In the genomic region with DNA sequence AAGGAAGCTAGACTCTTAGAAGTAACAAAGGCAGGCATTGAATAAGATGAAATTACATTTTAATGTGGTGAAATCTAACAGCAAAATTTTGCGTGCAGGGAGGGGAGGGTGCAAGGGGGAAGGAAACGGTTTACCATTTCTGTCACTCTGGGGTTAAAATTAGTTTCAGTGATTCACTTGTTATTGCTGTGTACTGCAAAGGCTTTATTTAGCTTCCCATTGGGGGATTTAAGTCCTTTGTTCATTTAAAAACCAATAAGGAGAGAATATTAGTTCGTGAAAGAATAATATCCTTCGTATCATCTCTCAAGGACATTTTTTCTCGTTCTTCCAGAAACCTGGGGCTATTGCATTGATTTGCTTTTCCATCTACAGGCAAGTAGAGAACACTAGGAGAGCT, we compare ENCODE assay signal across 16 cellular contexts.
"Had no signal": no experiment of that assay in that cellular context is flagged by ENCODE, and none has a peak within 500 bp of the region (broad histone marks: within the 10 kb centered on the region; RNA-seq: fewer than 3 reads in every experiment).

No MANE protein-coding gene starts in this region.

- H3K27me3 ChIP-seq: gastrocnemius medialis, heart left ventricle, tibial nerve had no signal

- H2AFZ ChIP-seq: parathyroid adenoma had no signal

- H3K4me3 Mint-ChIP-seq: activated CD4-positive, alpha-beta T cell treated with anti-CD3 and anti-CD28 coated beads, Interleukin-2, amount 10 ng/mL, durations not matched to agents 7 days and 5 days; activated naive CD8-positive, alpha-beta T cell treated with anti-CD3 and anti-CD28 coated beads for 36 hours; activated T-helper 1 cell treated with anti-CD3 and anti-CD28 coated beads, Interleukin-12 subunit alpha, Interleukin-12 subunit beta, Interleukin-2, Interleukin-4 antibody, amounts not matched to agents 30 ng/mL and 10 ng/mL and 1 ng/mL, durations not matched to agents 14 hours and 24 hours and 36 hours; dendritic cell treated with granulocyte-macrophage colony-stimulating factor and Interleukin-4, amounts not matched to agents 40 ng/mL and 50 ng/mL, for 4 days; effector memory CD8-positive, alpha-beta T cell; immature natural killer cell had no signal

- ATAC-seq: effector memory CD8-positive, alpha-beta T cell; gastrocnemius medialis; heart left ventricle had no signal

- H3K27ac Mint-ChIP-seq: activated CD4-positive, alpha-beta T cell treated with anti-CD3 and anti-CD28 coated beads, Interleukin-2, amount 10 ng/mL, durations not matched to agents 7 days and 5 days; activated naive CD8-positive, alpha-beta T cell treated with anti-CD3 and anti-CD28 coated beads for 36 hours; activated T-helper 1 cell treated with anti-CD3 and anti-CD28 coated beads, Interleukin-12 subunit alpha, Interleukin-12 subunit beta, Interleukin-2, Interleukin-4 antibody, amounts not matched to agents 30 ng/mL and 10 ng/mL and 1 ng/mL, durations not matched to agents 14 hours and 24 hours and 36 hours; dendritic cell treated with granulocyte-macrophage colony-stimulating factor and Interleukin-4, amounts not matched to agents 40 ng/mL and 50 ng/mL, for 4 days; effector memory CD8-positive, alpha-beta T cell; immature natural killer cell had no signal

- H3K36me3 Mint-ChIP-seq: activated naive CD8-positive, alpha-beta T cell treated with anti-CD3 and anti-CD28 coated beads for 36 hours; immature natural killer cell had no signal

- H3K4me3 ChIP-seq: gastrocnemius medialis, heart left ventricle, skin epidermis, tibial nerve had no signal

- DNase-seq: activated CD4-positive, alpha-beta T cell treated with anti-CD3 and anti-CD28 coated beads, Interleukin-2, amount 10 ng/mL, durations not matched to agents 7 days and 5 days; activated CD4-positive, CD25-positive, alpha-beta regulatory T cell; activated naive CD8-positive, alpha-beta T cell treated with anti-CD3 and anti-CD28 coated beads for 36 hours; effector memory CD8-positive, alpha-beta T cell; gastrocnemius medialis; heart left ventricle; immature natural killer cell; stimulated activated CD4-positive, alpha-beta T cell treated with anti-CD3 and anti-CD28 coated beads, Interleukin-4, amount 100 ng/mL, for 24 hours; stimulated activated naive CD4-positive, alpha-beta T cell; substantia nigra; T-helper 2 cell had no signal

- H3K27ac ChIP-seq: gastrocnemius medialis, parathyroid adenoma, skin epidermis, tibial nerve had no signal

- H3K9me3 Mint-ChIP-seq: activated CD4-positive, alpha-beta T cell treated with anti-CD3 and anti-CD28 coated beads, Interleukin-2, amount 10 ng/mL, durations not matched to agents 7 days and 5 days; activated naive CD8-positive, alpha-beta T cell treated with anti-CD3 and anti-CD28 coated beads for 36 hours; activated T-helper 1 cell treated with anti-CD3 and anti-CD28 coated beads, Interleukin-12 subunit alpha, Interleukin-12 subunit beta, Interleukin-2, Interleukin-4 antibody, amounts not matched to agents 30 ng/mL and 10 ng/mL and 1 ng/mL, durations not matched to agents 14 hours and 24 hours and 36 hours; dendritic cell treated with granulocyte-macrophage colony-stimulating factor and Interleukin-4, amounts not matched to agents 40 ng/mL and 50 ng/mL, for 4 days; effector memory CD8-positive, alpha-beta T cell had no signal

- H3K4me1 ChIP-seq: gastrocnemius medialis, heart left ventricle, parathyroid adenoma had no signal

- H3K4me1 Mint-ChIP-seq: activated CD4-positive, alpha-beta T cell treated with anti-CD3 and anti-CD28 coated beads, Interleukin-2, amount 10 ng/mL, durations not matched to agents 7 days and 5 days; activated naive CD8-positive, alpha-beta T cell treated with anti-CD3 and anti-CD28 coated beads for 36 hours; immature natural killer cell had no signal

- H3K9ac ChIP-seq: parathyroid adenoma had no signal

- H3K9me3 ChIP-seq: gastrocnemius medialis, heart left ventricle, tibial nerve had no signal

- H3K36me3 ChIP-seq: gastrocnemius medialis, heart left ventricle, tibial nerve had no signal

- H3K79me2 ChIP-seq: parathyroid adenoma had no signal

- H3K27me3 Mint-ChIP-seq: activated CD4-positive, alpha-beta T cell treated with anti-CD3 and anti-CD28 coated beads, Interleukin-2, amount 10 ng/mL, durations not matched to agents 7 days and 5 days; dendritic cell treated with granulocyte-macrophage colony-stimulating factor and Interleukin-4, amounts not matched to agents 40 ng/mL and 50 ng/mL, for 4 days; effector memory CD8-positive, alpha-beta T cell had no signal
